Comparison of ENCODE assay signal across 24 cellular contexts in the genomic region with DNA sequence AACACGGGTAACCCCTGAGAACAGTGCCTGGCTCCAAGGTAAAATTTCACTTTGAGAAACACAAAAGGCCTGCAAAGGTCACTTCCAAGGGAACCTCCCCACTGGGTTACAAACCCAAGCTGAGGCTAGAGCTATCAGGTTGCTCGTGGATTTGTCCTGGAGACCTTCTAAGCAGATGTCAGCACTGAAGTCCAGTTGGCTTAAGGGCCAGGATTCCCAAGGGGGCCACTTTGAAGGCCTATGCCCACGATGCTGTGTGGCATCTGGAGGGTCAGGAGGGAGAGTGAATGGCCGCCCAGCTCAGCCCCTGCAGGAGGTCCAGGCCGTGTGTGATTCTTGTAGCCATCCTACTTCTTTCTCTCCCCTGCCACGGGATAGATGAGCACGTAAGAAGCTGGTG.
DNase-seq lines count a peak whose midpoint lies in the region; TF ChIP-seq lines count a peak whose summit lies in the region.
"Had no signal": no experiment of that assay in that cellular context is flagged by ENCODE, and none has a peak within 500 bp of the region (broad histone marks: within the 10 kb centered on the region; RNA-seq: fewer than 3 reads in every experiment).

No MANE protein-coding gene starts in this region.

- no peak for TF ChIP-seq POLR2A in spleen (IDR thresholded peaks at IDR 0.05)

- DNase-seq in activated CD8-positive, alpha-beta memory T cell treated with anti-CD3 and anti-CD28 coated beads for 24 hours, result peak; percentile 30
- no peak for DNase-seq in activated CD8-positive, alpha-beta memory T cell treated with anti-CD3 and anti-CD28 coated beads, Interleukin-2, amount 50 U/mL, for 48 hours
- peak; percentile 45 for DNase-seq in spleen
- DNase-seq in CD14-positive monocyte (ENCODE audit: low spot score), result no peak
- DNase-seq in MG63, result no peak
- DNase-seq: AML-193; CD4-positive, alpha-beta memory T cell; CD4-positive, CD25-positive, alpha-beta regulatory T cell; CD8-positive, alpha-beta memory T cell; COR-L47; DMS 273 treated with DMSO at 0.1 percent for 48 hours; DMS153; DMS53; DMS79; DND-41; EL; GDM1 had no signal

- H3K4me3 ChIP-seq in spleen (no peak overlapping the region), MG63 (no peak overlapping the region)
- H3K4me3 ChIP-seq: A549; BLaER1 treated with 17β-estradiol and CSF1 and Interleukin-3, amounts not matched to agents 10 nM and 100 nM; GM12878 had no signal

- no peaks in the 10 kb centered on the region for H3K9me3 ChIP-seq in spleen
- no peaks in the 10 kb centered on the region for H3K9me3 ChIP-seq in MG63
- H3K9me3 ChIP-seq: A549; BLaER1 treated with 17β-estradiol and CSF1 and Interleukin-3, amounts not matched to agents 10 nM and 100 nM had no signal

- H3K4me1 Mint-ChIP-seq in CD14-positive monocyte, result no peaks in the 10 kb centered on the region
- H3K4me1 Mint-ChIP-seq: B cell; CD4-positive, alpha-beta memory T cell; CD4-positive, CD25-positive, alpha-beta regulatory T cell; CD8-positive, alpha-beta memory T cell had no signal

- WGBS in spleen, 5 donors, result 62 to 84% (median 75%) methylated on average over 7 of the region's 7 CpGs

- TF ChIP-seq CTCF in VCaP (conservative IDR thresholded peaks at IDR 0.05) (no peak), spleen (IDR thresholded peaks at IDR 0.05 in 8 of 11, conservative IDR thresholded peaks at IDR 0.05 in 3 of 11) (no peak), CD14-positive monocyte (IDR thresholded peaks at IDR 0.05) (no peak)

- H3K4me1 ChIP-seq in spleen, result no peaks in the 10 kb centered on the region

- H3K27ac Mint-ChIP-seq in CD14-positive monocyte, result peak overlapping the region in 1 of 7 donors; percentile 47
- H3K27ac Mint-ChIP-seq: B cell; CD4-positive, alpha-beta memory T cell; CD8-positive, alpha-beta memory T cell had no signal

- H3K9me3 Mint-ChIP-seq in CD14-positive monocyte, result peaks cover 0 to 3% (median 1%) of the 10 kb centered on the region in 7 donors
- H3K9me3 Mint-ChIP-seq: CD4-positive, alpha-beta memory T cell; CD4-positive, CD25-positive, alpha-beta regulatory T cell; CD8-positive, alpha-beta memory T cell had no signal

- H3K4me3 Mint-ChIP-seq in CD14-positive monocyte, result no peak overlapping the region
- H3K4me3 Mint-ChIP-seq: B cell; CD4-positive, alpha-beta memory T cell; CD4-positive, CD25-positive, alpha-beta regulatory T cell; CD8-positive, alpha-beta memory T cell had no signal

- H3K27me3 ChIP-seq in spleen (replicated peaks in 1 of 7) (no peaks in the 10 kb centered on the region), MG63 (no peaks in the 10 kb centered on the region)
- H3K27me3 ChIP-seq: BLaER1 treated with 17β-estradiol and CSF1 and Interleukin-3, amounts not matched to agents 10 nM and 100 nM had no signal

- H3K36me3 Mint-ChIP-seq in CD14-positive monocyte, result no peaks in the 10 kb centered on the region
- H3K36me3 Mint-ChIP-seq: CD4-positive, alpha-beta memory T cell; CD4-positive, CD25-positive, alpha-beta regulatory T cell; CD8-positive, alpha-beta memory T cell had no signal

- peaks cover 6 to 8% (median 7%) of the 10 kb centered on the region in 3 donors for H3K27me3 Mint-ChIP-seq in CD14-positive monocyte (ENCODE audit: low read depth in 3 of 3)

- intact Hi-C loops in spleen (cut with DNase I; ENCODE audit: low total_unique reads), result no loop called here
- intact Hi-C loops in CD14-positive monocyte (cut with micrococcal nuclease), result no loop called here

- no peaks in the 10 kb centered on the region for H3K36me3 ChIP-seq in spleen
- no peaks in the 10 kb centered on the region for H3K36me3 ChIP-seq in MG63
- H3K36me3 ChIP-seq: BLaER1 treated with 17β-estradiol and CSF1 and Interleukin-3, amounts not matched to agents 10 nM and 100 nM had no signal

- H3K27ac ChIP-seq in VCaP (peak overlapping the region; percentile 64), spleen (no peak overlapping the region)
- H3K27ac ChIP-seq: 22Rv1; A549; BLaER1 treated with 17β-estradiol and CSF1 and Interleukin-3, amounts not matched to agents 10 nM and 100 nM; C4-2B had no signal

Comparison
In these comparisons a context has a peak if more than half of its experiments do, and no peak if none do; other contexts are left out.
1. DNase-seq: peak in activated CD8-positive, alpha-beta memory T cell treated with anti-CD3 and anti-CD28 coated beads for 24 hours (single experiment) and spleen (single experiment); none in activated CD8-positive, alpha-beta memory T cell treated with anti-CD3 and anti-CD28 coated beads, Interleukin-2, amount 50 U/mL, for 48 hours (single experiment), CD14-positive monocyte (single experiment) and MG63 (single experiment).